23 cellular contexts compared by ENCODE assay signal in genomic region chr1:40866408-40866788, GRCh38. TPM values are rescaled to one million over a fixed set of nuclear protein-coding genes. Genes with fewer than 3 reads are reported as not detected.
DNase-seq lines count a peak whose midpoint lies in the region; ATAC-seq and TF ChIP-seq lines count a peak whose summit lies in the region.
"Had no signal": no experiment of that assay in that cellular context is flagged by ENCODE, and none has a peak within 500 bp of the region (broad histone marks: within the 10 kb centered on the region; RNA-seq: fewer than 3 reads in every experiment).

No MANE protein-coding gene starts in this region.

- WGBS in heart right ventricle, 2 donors: 76 to 78% methylated on average over 5 of the region's 5 CpGs
- WGBS in endodermal cell (ENCODE audit: insufficient coverage in 1 of 2, insufficient read length in 1 of 2), 2 experiments: 76 to 90% methylated on average over 4 to 5 of the region's 5 CpGs

- peaks cover 19% of the 10 kb centered on the region for H3K4me1 ChIP-seq in left ventricle myocardium inferior
- H3K4me1 ChIP-seq in heart right ventricle: peaks cover 0 to 18% (median 4%) of the 10 kb centered on the region in 9 donors
- peaks cover 46% of the 10 kb centered on the region for H3K4me1 ChIP-seq in SJSA1 (replicated peaks)
- no peaks in the 10 kb centered on the region for H3K4me1 ChIP-seq in endodermal cell (ENCODE audit: control insufficient read depth, insufficient read depth, low read length)
- H3K4me1 ChIP-seq: psoas muscle had no signal

- peaks cover 5% of the 10 kb centered on the region for H3K27me3 Mint-ChIP-seq in endodermal cell (ENCODE audit: insufficient read depth)
- H3K27me3 Mint-ChIP-seq: CD4-positive, alpha-beta memory T cell had no signal

- H3K27ac ChIP-seq in left ventricle myocardium inferior (replicated peaks) (peak overlapping the region; percentile 55), heart right ventricle (no peak overlapping the region), SJSA1 (peak overlapping the region; percentile 91), endodermal cell (ENCODE audit: low read depth, low read length) (no peak overlapping the region)
- H3K27ac ChIP-seq: psoas muscle had no signal

- H3K9me3 ChIP-seq in left ventricle myocardium inferior (replicated peaks) (peaks cover 10% of the 10 kb centered on the region), heart right ventricle (peaks cover 0 to 12% (median 0%) of the 10 kb centered on the region in 11 donors), SJSA1 (replicated peaks) (0 out of 2 replicates have a peak, but pooled peaks cover 4% of the 10 kb centered on the region), endodermal cell (ENCODE audit: control insufficient read depth, low read length) (peaks cover 10% of the 10 kb centered on the region)
- H3K9me3 ChIP-seq: psoas muscle, thoracic aorta had no signal

- H3K36me3 ChIP-seq in left ventricle myocardium inferior (no peaks in the 10 kb centered on the region), heart right ventricle (no peaks in the 10 kb centered on the region), SJSA1 (no peaks in the 10 kb centered on the region), endodermal cell (ENCODE audit: control insufficient read depth, insufficient read depth, low read length) (no peaks in the 10 kb centered on the region)
- H3K36me3 ChIP-seq: HAP-1, heart left ventricle, thoracic aorta had no signal

- peaks cover 5% of the 10 kb centered on the region for H3K9me3 Mint-ChIP-seq in endodermal cell
- H3K9me3 Mint-ChIP-seq: nephron had no signal

- DNase-seq in left ventricle myocardium inferior (no peak), heart right ventricle (no peak), SJSA1 (ENCODE audit: low read depth in 1 of 2, low spot score in 2 of 2) (peak; percentile 71 to 82), iris pigment epithelial cell (ENCODE audit: low read depth) (peak; percentile 80), endodermal cell (no peak), iPS-NIHi11 (ENCODE audit: low spot score) (no peak)
- DNase-seq in activated CD4-positive, alpha-beta T cell treated with anti-CD3 and anti-CD28 coated beads for 4 hours: no peak
- DNase-seq: CD4-positive, alpha-beta memory T cell; central memory CD4-positive, alpha-beta T cell; heart left ventricle; islet precursor cell; KG1; NCI-H1048; NCI-H2107; NCI-H524 treated with DMSO at 0.1 percent for 48 hours; psoas muscle; SHP77 treated with DMSO at 0.1 percent for 48 hours had no signal

- no peaks in the 10 kb centered on the region for H3K36me3 Mint-ChIP-seq in endodermal cell (ENCODE audit: low read depth)

- no peak overlapping the region for H3K27ac Mint-ChIP-seq in endodermal cell
- H3K27ac Mint-ChIP-seq: activated T-helper 2 cell treated with anti-CD3 and anti-CD28 coated beads, Interferon-gamma antibody, Interleukin-2, Interleukin-4, amounts not matched to agents 10 μg/mL and 5 μg/mL and 100 μg/mL, durations not matched to agents 14 hours and 24 hours and 36 hours; CD4-positive, alpha-beta memory T cell; nephron had no signal

- H3K4me3 ChIP-seq in left ventricle myocardium inferior: no peak overlapping the region
- H3K4me3 ChIP-seq in heart right ventricle: no peak overlapping the region
- H3K4me3 ChIP-seq in SJSA1: no peak overlapping the region
- no peak overlapping the region for H3K4me3 ChIP-seq in endodermal cell (ENCODE audit: low read length)
- H3K4me3 ChIP-seq: HAP-1, heart left ventricle, psoas muscle, thoracic aorta had no signal

- intact Hi-C loops in left ventricle myocardium inferior (cut with micrococcal nuclease): no loop called here
- intact Hi-C loops in heart right ventricle (cut with DNase I): no loop called here

- H3K4me1 Mint-ChIP-seq in endodermal cell: peaks cover 16% of the 10 kb centered on the region

- no peak overlapping the region for H3K4me3 Mint-ChIP-seq in endodermal cell
- H3K4me3 Mint-ChIP-seq: CD4-positive, alpha-beta memory T cell; nephron had no signal

- H3K9ac ChIP-seq in endodermal cell (ENCODE audit: extremely low read depth, low read length, poor library complexity, severe bottlenecking): no peak overlapping the region

- no peak for TF ChIP-seq CTCF in left ventricle myocardium inferior (IDR thresholded peaks at IDR 0.05; ENCODE audit: borderline replicate concordance)
- no peak for TF ChIP-seq CTCF in heart right ventricle (IDR thresholded peaks at IDR 0.05)
- no peak for TF ChIP-seq CTCF in endodermal cell (conservative IDR thresholded peaks at IDR 0.05)

- ATAC-seq in heart right ventricle (no peak), HG02981 (IDR thresholded peaks at IDR 0.05; ENCODE audit: unreplicated experiment) (no peak)
- ATAC-seq: activated CD4-positive, CD25-positive, alpha-beta regulatory T cell treated with anti-CD3 and anti-CD28 coated beads, Interleukin-2, amount 50 U/mL, for 24 hours; heart left ventricle; psoas muscle had no signal

- H3K27me3 ChIP-seq in left ventricle myocardium inferior (ENCODE audit: low read depth): no peaks in the 10 kb centered on the region
- no peaks in the 10 kb centered on the region for H3K27me3 ChIP-seq in heart right ventricle
- no peaks in the 10 kb centered on the region for H3K27me3 ChIP-seq in SJSA1 (replicated peaks)
- H3K27me3 ChIP-seq in endodermal cell (ENCODE audit: control insufficient read depth, insufficient read depth, low read length, poor library complexity, severe bottlenecking): peaks cover under 1% of the 10 kb centered on the region
- H3K27me3 ChIP-seq: heart left ventricle had no signal

RNA-seq across cellular contexts. Expression of gene CITED4, which starts 4.2 kb away (rescaled TPM):
- 24.4 TPM for total RNA-seq in left ventricle myocardium inferior
- total RNA-seq in heart right ventricle: 10 to 100 TPM; 14.4 to 88.8 (median 25.8) TPM
- polyA plus RNA-seq in heart right ventricle: 10 to 100 TPM in 1 of 2 donors, 1 to 10 TPM in 1; 6.1 to 31.2 TPM
- total RNA-seq in SJSA1 (2014; rRNA removed; shearing (Covaris generic)): 1.2 and 4.8 TPM in 2 replicates
- total RNA-seq in endodermal cell: 1 to 10 TPM; 9.0 to 9.5 TPM
- 7.2 TPM for polyA plus RNA-seq in endodermal cell (2013, experiment 1 of 2)
- polyA plus RNA-seq in endodermal cell (2013, experiment 2 of 2): 5.6 TPM

Comparison
In these comparisons a context has a peak if more than half of its experiments do, and no peak if none do; other contexts are left out.
1. H3K27ac ChIP-seq: peak in left ventricle myocardium inferior (single experiment) and SJSA1 (single experiment); none in heart right ventricle (0 of 10) and endodermal cell (single experiment).
2. DNase-seq: peak in SJSA1 (2 of 2) and iris pigment epithelial cell (single experiment); none in left ventricle myocardium inferior (single experiment), heart right ventricle (0 of 2), endodermal cell (single experiment), iPS-NIHi11 (single experiment) and activated CD4-positive, alpha-beta T cell treated with anti-CD3 and anti-CD28 coated beads for 4 hours (0 of 2).